8 cellular contexts compared by ENCODE assay signal in genomic region chr1:16921391-16922185, GRCh38. TPM values are rescaled to one million over a fixed set of nuclear protein-coding genes. Genes with fewer than 3 reads are reported as not detected.
DNase-seq lines count a peak whose midpoint lies in the region; ATAC-seq and TF ChIP-seq lines count a peak whose summit lies in the region.

Gene CROCC (plus strand): TSS chr1:16921931. CDS start chr1:16922019, 88 bp downstream.

- no peaks in the 10 kb centered on the region for H3K36me3 Mint-ChIP-seq in progenitor cell of endocrine pancreas (ENCODE audit: insufficient read depth)

- TF ChIP-seq CTCF in GM10248 (IDR thresholded peaks at IDR 0.05; ENCODE audit: control extremely low read depth, extremely low read depth, low read depth, missing control alignments) (peak; percentile 22), progenitor cell of endocrine pancreas (IDR thresholded peaks at IDR 0.05; ENCODE audit: unreplicated experiment) (no peak)

- peaks cover 9% of the 10 kb centered on the region for H3K4me1 Mint-ChIP-seq in progenitor cell of endocrine pancreas (ENCODE audit: low read depth)

- peak; percentile 58 for DNase-seq in GM10248 (ENCODE audit: extremely low spot score)
- peak; percentile 70 for DNase-seq in NCI-H2227 treated with DMSO at 0.1 percent for 48 hours (lab: John Stamatoyannopoulos, UW)
- peak; percentile 34 for DNase-seq in activated gamma-delta T cell (lab: John Stamatoyannopoulos, UW)
- peak; percentile 54 for DNase-seq in left cardiac atrium
- no peak for DNase-seq in progenitor cell of endocrine pancreas (ENCODE audit: low spot score, unreplicated experiment)
- DNase-seq in midbrain (lab: John Stamatoyannopoulos, UW), result no peak
- DNase-seq in MV-4-11 (lab: John Stamatoyannopoulos, UW), result no peak

- CTCF ChIA-PET in GM10248 (lab: Yijun Ruan, JAX), result no interaction called here

- no peaks in the 10 kb centered on the region for H3K9me3 Mint-ChIP-seq in progenitor cell of endocrine pancreas (ENCODE audit: low read depth)

- H3K27ac Mint-ChIP-seq in progenitor cell of endocrine pancreas, result peak within 1 kb of the TSS; percentile 13

- intact Hi-C loops in left cardiac atrium (cut with DNase I), result no loop called here

- POLR2A ChIA-PET in GM10248 (lab: Yijun Ruan, JAX), result no interaction called here

- peak within 1 kb of the TSS; percentile 64 for H3K4me3 Mint-ChIP-seq in progenitor cell of endocrine pancreas (ENCODE audit: low read depth)

- ATAC-seq in left cardiac atrium, result peak in 1 of 2 donors; percentile 32
- ATAC-seq in HG02610 (IDR thresholded peaks at IDR 0.05; ENCODE audit: unreplicated experiment), result no peak

- no peaks in the 10 kb centered on the region for H3K27me3 Mint-ChIP-seq in progenitor cell of endocrine pancreas

RNA-seq across cellular contexts. Expression of gene CROCC, which starts in this region (rescaled TPM):
- 1 to 10 TPM; 6.5 to 9.2 TPM for total RNA-seq in left cardiac atrium
- total RNA-seq in progenitor cell of endocrine pancreas, result 51.5 TPM in 2 replicates

Comparison
In these comparisons a context has a peak if more than half of its experiments do, and no peak if none do; other contexts are left out.
1. DNase-seq: peak in GM10248 (single experiment), NCI-H2227 treated with DMSO at 0.1 percent for 48 hours (single experiment), activated gamma-delta T cell (single experiment) and left cardiac atrium (single experiment); none in progenitor cell of endocrine pancreas (single experiment), midbrain (single experiment) and MV-4-11 (single experiment).